ENCODE assay signal across 17 cellular contexts in genomic region chr7:123372368-123372767, GRCh38.
"Had no signal": no experiment of that assay in that cellular context is flagged by ENCODE, and none has a peak within 500 bp of the region (broad histone marks: within the 10 kb centered on the region; RNA-seq: fewer than 3 reads in every experiment).

No MANE protein-coding gene starts in this region.

- ATAC-seq: activated CD8-positive, alpha-beta T cell treated with anti-CD3 and anti-CD28 coated beads, Interleukin-2, amount 10 ng/mL, durations not matched to agents 7 days and 5 days; activated T-cell treated with anti-CD3 and anti-CD28 coated beads, Interleukin-2, amount 50 U/mL, for 4 hours; effector memory CD8-positive, alpha-beta T cell; natural killer cell treated with Interleukin-12 subunit alpha and Interleukin-12 subunit beta and Interleukin-15 and Interleukin-18, amount 100 ng/mL, for 72 hours; upper lobe of right lung had no signal

- H3K4me3 ChIP-seq: sigmoid colon, upper lobe of right lung had no signal

- DNase-seq: activated B cell treated with CpG ODN at 0.5 μM for 24 hours; activated CD4-positive, alpha-beta T cell treated with anti-CD3 and anti-CD28 coated beads, Interleukin-2, amount 10 ng/mL, durations not matched to agents 24 days and 14 days; activated CD8-positive, alpha-beta memory T cell treated with anti-CD3 and anti-CD28 coated beads, Interleukin-2, amount 50 U/mL, for 4 hours; activated CD8-positive, alpha-beta T cell treated with anti-CD3 and anti-CD28 coated beads, Interleukin-2, amount 10 ng/mL, durations not matched to agents 7 days and 5 days; activated effector memory CD4-positive, alpha-beta T cell treated with anti-CD3 and anti-CD28 coated beads, Interleukin-2, amount 50 U/mL, for 16 hours; activated naive CD4-positive, alpha-beta T cell treated with anti-CD3 and anti-CD28 coated beads, Interleukin-2, amount 50 U/mL, for 16 hours; activated T-cell treated with anti-CD3 and anti-CD28 coated beads, Interleukin-2, amount 50 U/mL, for 4 hours; effector memory CD8-positive, alpha-beta T cell; foreskin melanocyte; mesendoderm; sigmoid colon; stimulated activated CD8-positive, alpha-beta memory T cell treated with anti-CD3 and anti-CD28 coated beads, Interleukin-4, amount 100 ng/mL, for 48 hours; stimulated activated naive CD4-positive, alpha-beta T cell; T-helper 1 cell; T-helper 9 cell; upper lobe of right lung had no signal
